Comparison of ENCODE assay signal across 8 cellular contexts in genomic region chr7:80095545-80095944, GRCh38. TPM values are rescaled to one million over a fixed set of nuclear protein-coding genes. Genes with fewer than 3 reads are reported as not detected.
DNase-seq lines count a peak whose midpoint lies in the region; ATAC-seq and TF ChIP-seq lines count a peak whose summit lies in the region.

No MANE protein-coding gene starts in this region.

- no peaks in the 10 kb centered on the region for H3K9me3 Mint-ChIP-seq in neural progenitor cell

- H3K4me1 Mint-ChIP-seq in neural progenitor cell, result no peaks in the 10 kb centered on the region

- WGBS in lower leg skin, 2 donors, result 5 to 11% methylated on average over 1 of the region's 1 CpG

- peak; percentile 50 for DNase-seq in DMS53 (lab: John Stamatoyannopoulos, UW)
- DNase-seq in NCI-H460 (ENCODE audit: extremely low read depth, low read depth), result peak; percentile 7
- DNase-seq in colonic mucosa, result no peak
- DNase-seq in neural progenitor cell (ENCODE audit: low spot score), result no peak
- DNase-seq in NCI-H146 (lab: John Stamatoyannopoulos, UW), result no peak
- DNase-seq in lower leg skin (ENCODE audit: low spot score in 2 of 2), result no peak

- intact Hi-C loops in colonic mucosa (cut with DNase I) (loop anchor here (10.0 kb wide), 1 partner anchor 299 kb away; no protein-coding TSS in a partner anchor), lower leg skin (cut with DNase I; ENCODE audit: low total_unique reads) (no loop called here)

- peak; percentile 43 for TF ChIP-seq CTCF in colonic mucosa (IDR thresholded peaks at IDR 0.05)
- peak; percentile 52 for TF ChIP-seq CTCF in neural progenitor cell (IDR thresholded peaks at IDR 0.05)
- no peak for TF ChIP-seq CTCF in lower leg skin (IDR thresholded peaks at IDR 0.05)

- H3K27ac ChIP-seq in colonic mucosa, result no peak overlapping the region
- H3K27ac ChIP-seq in neural progenitor cell, result no peak overlapping the region

- H3F3A ChIP-seq in neural progenitor cell (ENCODE audit: low read depth), result no peaks in the 10 kb centered on the region

- H3K27me3 Mint-ChIP-seq in neural progenitor cell (ENCODE audit: insufficient read depth, low read depth), result no peaks in the 10 kb centered on the region

- H3K79me2 ChIP-seq in neural progenitor cell (ENCODE audit: low read depth), result no peaks in the 10 kb centered on the region

- no peaks in the 10 kb centered on the region for H3K36me3 Mint-ChIP-seq in neural progenitor cell

- H4K20me1 ChIP-seq in neural progenitor cell (ENCODE audit: low read depth), result no peaks in the 10 kb centered on the region

- H3K36me3 ChIP-seq in colonic mucosa (no peaks in the 10 kb centered on the region), neural progenitor cell (no peaks in the 10 kb centered on the region)

- TF ChIP-seq POLR2A in lower leg skin (IDR thresholded peaks at IDR 0.05), result no peak

- H3K9me3 ChIP-seq in colonic mucosa (no peaks in the 10 kb centered on the region), neural progenitor cell (ENCODE audit: low read depth) (no peaks in the 10 kb centered on the region)

- no peak overlapping the region for H3K4me2 ChIP-seq in neural progenitor cell

- H3K27ac Mint-ChIP-seq in neural progenitor cell, result no peak overlapping the region

- no peak overlapping the region for H3K4me3 Mint-ChIP-seq in neural progenitor cell

- ATAC-seq in GM21360 (IDR thresholded peaks at IDR 0.05; ENCODE audit: unreplicated experiment) (no peak), GM21619 (IDR thresholded peaks at IDR 0.05; ENCODE audit: unreplicated experiment) (no peak)

- no peak overlapping the region for H3K9ac ChIP-seq in colonic mucosa (ENCODE audit: low read depth in 2 of 2, low read length in 2 of 2)
- no peak overlapping the region for H3K9ac ChIP-seq in neural progenitor cell

- H3K27me3 ChIP-seq in colonic mucosa (no peaks in the 10 kb centered on the region), neural progenitor cell (no peaks in the 10 kb centered on the region)

- H2AFZ ChIP-seq in neural progenitor cell (replicated peaks), result no peak overlapping the region

- H3K4me1 ChIP-seq in colonic mucosa (no peaks in the 10 kb centered on the region), neural progenitor cell (no peaks in the 10 kb centered on the region)

- no peak overlapping the region for H3K4me3 ChIP-seq in colonic mucosa
- H3K4me3 ChIP-seq in neural progenitor cell, result no peak overlapping the region
- no peak overlapping the region for H3K4me3 ChIP-seq in lower leg skin (ENCODE audit: low read depth, poor library complexity, severe bottlenecking)

RNA-seq across cellular contexts. Expression of gene GNAI1, which starts 39.1 kb away (rescaled TPM):
- total RNA-seq in NCI-H460 (2014; rRNA removed; shearing (Covaris generic)), result 26.4 and 30.1 TPM in 2 replicates
- 14.8 and 21.4 TPM in 2 replicates for polyA plus RNA-seq in NCI-H460 (2014; cell fraction: nucleus; rRNA removed)
- total RNA-seq in colonic mucosa (10 to 100 TPM; 13.3 to 27.1 TPM), neural progenitor cell (ENCODE audit: low replicate concordance) (56.9 and 91.3 TPM in 2 replicates), lower leg skin (100 to 1,000 TPM; 115 to 153 (median 120) TPM)

Comparison
In these comparisons a context has a peak if more than half of its experiments do, and no peak if none do; other contexts are left out.
1. DNase-seq: peak in DMS53 (single experiment) and NCI-H460 (single experiment); none in colonic mucosa (single experiment), neural progenitor cell (single experiment), NCI-H146 (single experiment) and lower leg skin (0 of 2).
2. CTCF ChIP-seq: peak in colonic mucosa (single experiment) and neural progenitor cell (single experiment); none in lower leg skin (0 of 3).